ENCODE assay signal across 8 cellular contexts in genomic region chr20:5950271-5951031, GRCh38. TPM values are rescaled to one million over a fixed set of nuclear protein-coding genes. Genes with fewer than 3 reads are reported as not detected.
A peak's percentile ranks its signal among the peaks of the same experiment; 100 is the strongest.
DNase-seq lines count a peak whose midpoint lies in the region; ATAC-seq and TF ChIP-seq lines count a peak whose summit lies in the region.

MCM8 (plus strand) TSS chr20:5950652; CDS start chr20:5952016, 1,364 bp downstream.
TRMT6 (minus strand) TSS chr20:5950533; CDS start chr20:5950405, 128 bp downstream.

- ATAC-seq in GM19397 (IDR thresholded peaks at IDR 0.05; ENCODE audit: unreplicated experiment) (peak; percentile 99), HG03565 (IDR thresholded peaks at IDR 0.05; ENCODE audit: unreplicated experiment) (peak; percentile 96), left lung (peak; percentile 100)

- peak within 1 kb of the TSS; percentile 78 to 83 for H3K4me3 ChIP-seq in left lung

- no peaks in the 10 kb centered on the region for H3K9me3 ChIP-seq in left lung

- peaks cover 13 to 54% of the 10 kb centered on the region in 2 donors for H3K4me1 ChIP-seq in left lung

- peak; percentile 98 for DNase-seq in CD1c-positive myeloid dendritic cell (ENCODE audit: extremely low spot score)
- DNase-seq in NCI-H748 treated with DMSO at 0.1 percent for 48 hours (lab: John Stamatoyannopoulos, UW) = peak; percentile 99
- peak; percentile 95 for DNase-seq in activated CD4-positive, alpha-beta T cell treated with anti-CD3 and anti-CD28 coated beads, Interleukin-2, amount 50 U/mL, for 1 hour
- DNase-seq in dermis blood vessel endothelial cell = peak; percentile 96
- DNase-seq in left lung = peak; percentile 96 to 98
- peak; percentile 93 for DNase-seq in stimulated activated CD4-positive, alpha-beta T cell treated with anti-CD3 and anti-CD28 coated beads, Interleukin-2, amount 100 ng/mL, for 4 hours (ENCODE audit: low read depth)

- intact Hi-C loops in left lung (cut with DNase I) = loop anchor here in 1 of 2 donors (10.0 kb wide), 1 partner anchor 124 kb away; no protein-coding TSS in a partner anchor

- peak within 1 kb of the TSS in 1 of 2 donors; percentile 77 for H3K27ac ChIP-seq in left lung

- H3K36me3 ChIP-seq in left lung = peaks cover 0 to 49% of the 10 kb centered on the region in 2 donors

- H3K27me3 ChIP-seq in left lung = no peaks in the 10 kb centered on the region

- TF ChIP-seq CTCF in left lung (IDR thresholded peaks at IDR 0.05) = no peak

RNA-seq across cellular contexts. Expression of gene MCM8, which starts in this region (rescaled TPM):
- total RNA-seq in dermis blood vessel endothelial cell (6.8 and 14.4 TPM in 2 replicates), left lung (1 to 10 TPM; 6.4 to 8.6 TPM)

RNA-seq across cellular contexts. Expression of gene TRMT6, which starts in this region (rescaled TPM):
- total RNA-seq in dermis blood vessel endothelial cell (7.0 and 9.4 TPM in 2 replicates), left lung (10 to 100 TPM in 1 of 2 donors, 1 to 10 TPM in 1; 7.3 to 13.3 TPM)
